In genomic region chr6:81766482-81767069, GRCh38 we compare ENCODE assay signal across 8 cellular contexts. TPM values are rescaled to one million over a fixed set of nuclear protein-coding genes. Genes with fewer than 3 reads are reported as not detected.
DNase-seq lines count a peak whose midpoint lies in the region; ATAC-seq lines count a peak whose summit lies in the region.

No MANE protein-coding gene starts in this region.

- H3K27me3 Mint-ChIP-seq in activated naive CD8-positive, alpha-beta T cell treated with anti-CD3 and anti-CD28 coated beads, Interleukin-2, amount 50 U/mL, for 24 hours, result peaks cover 13% of the 10 kb centered on the region

- no peak overlapping the region for H3K27ac Mint-ChIP-seq in activated naive CD8-positive, alpha-beta T cell treated with anti-CD3 and anti-CD28 coated beads, Interleukin-2, amount 50 U/mL, for 24 hours

- ATAC-seq in HG03060 (IDR thresholded peaks at IDR 0.05; ENCODE audit: low read depth, unreplicated experiment), result peak; percentile 79
- no peak for ATAC-seq in activated naive CD8-positive, alpha-beta T cell treated with anti-CD3 and anti-CD28 coated beads, Interleukin-2, amount 50 U/mL, for 24 hours

- no peak overlapping the region for H3K4me3 ChIP-seq in SJCRH30

- H3K36me3 Mint-ChIP-seq in activated naive CD8-positive, alpha-beta T cell treated with anti-CD3 and anti-CD28 coated beads, Interleukin-2, amount 50 U/mL, for 24 hours (ENCODE audit: low read depth), result no peaks in the 10 kb centered on the region

- peaks cover 36% of the 10 kb centered on the region for H3K4me1 ChIP-seq in SJCRH30

- no peaks in the 10 kb centered on the region for H3K36me3 ChIP-seq in SJCRH30

- peak overlapping the region; percentile 15; the same call in 1 of the 2 replicates for H3K27ac ChIP-seq in SJCRH30

- H3K9me3 ChIP-seq in SJCRH30 (replicated peaks), result no peaks in the 10 kb centered on the region

- no peaks in the 10 kb centered on the region for H3K9me3 Mint-ChIP-seq in activated naive CD8-positive, alpha-beta T cell treated with anti-CD3 and anti-CD28 coated beads, Interleukin-2, amount 50 U/mL, for 24 hours

- peak; percentile 77 for DNase-seq in ELR (ENCODE audit: low read depth)
- peak in 1 of 2 experiments; percentile 52 for DNase-seq in SJCRH30
- DNase-seq in iris pigment epithelial cell (ENCODE audit: low read depth), result peak; percentile 93
- DNase-seq in activated naive CD8-positive, alpha-beta T cell treated with anti-CD3 and anti-CD28 coated beads, Interleukin-2, amount 50 U/mL, for 24 hours, result no peak
- no peak for DNase-seq in putamen (ENCODE audit: low spot score)
- no peak for DNase-seq in NCI-H146 treated with DMSO at 0.1 percent for 48 hours (lab: John Stamatoyannopoulos, UW; ENCODE audit: unreplicated experiment)
- no peak for DNase-seq in HuH-7 (ENCODE audit: low spot score)

- H3K27me3 ChIP-seq in SJCRH30, result no peaks in the 10 kb centered on the region

- no peaks in the 10 kb centered on the region for H3K4me1 Mint-ChIP-seq in activated naive CD8-positive, alpha-beta T cell treated with anti-CD3 and anti-CD28 coated beads, Interleukin-2, amount 50 U/mL, for 24 hours

- no peak overlapping the region for H3K4me3 Mint-ChIP-seq in activated naive CD8-positive, alpha-beta T cell treated with anti-CD3 and anti-CD28 coated beads, Interleukin-2, amount 50 U/mL, for 24 hours

RNA-seq across cellular contexts. Expression of gene TENT5A, which starts 14.1 kb away (rescaled TPM):
- total RNA-seq in SJCRH30 (2014; rRNA removed; shearing (Covaris generic)), result 11.5 and 13.0 TPM in 2 replicates

Comparison
In these comparisons a context has a peak if more than half of its experiments do, and no peak if none do; other contexts are left out.
1. DNase-seq: peak in ELR (single experiment) and iris pigment epithelial cell (single experiment); none in activated naive CD8-positive, alpha-beta T cell treated with anti-CD3 and anti-CD28 coated beads, Interleukin-2, amount 50 U/mL, for 24 hours (single experiment), putamen (single experiment), NCI-H146 treated with DMSO at 0.1 percent for 48 hours (single experiment) and HuH-7 (single experiment).